In the genomic region with DNA sequence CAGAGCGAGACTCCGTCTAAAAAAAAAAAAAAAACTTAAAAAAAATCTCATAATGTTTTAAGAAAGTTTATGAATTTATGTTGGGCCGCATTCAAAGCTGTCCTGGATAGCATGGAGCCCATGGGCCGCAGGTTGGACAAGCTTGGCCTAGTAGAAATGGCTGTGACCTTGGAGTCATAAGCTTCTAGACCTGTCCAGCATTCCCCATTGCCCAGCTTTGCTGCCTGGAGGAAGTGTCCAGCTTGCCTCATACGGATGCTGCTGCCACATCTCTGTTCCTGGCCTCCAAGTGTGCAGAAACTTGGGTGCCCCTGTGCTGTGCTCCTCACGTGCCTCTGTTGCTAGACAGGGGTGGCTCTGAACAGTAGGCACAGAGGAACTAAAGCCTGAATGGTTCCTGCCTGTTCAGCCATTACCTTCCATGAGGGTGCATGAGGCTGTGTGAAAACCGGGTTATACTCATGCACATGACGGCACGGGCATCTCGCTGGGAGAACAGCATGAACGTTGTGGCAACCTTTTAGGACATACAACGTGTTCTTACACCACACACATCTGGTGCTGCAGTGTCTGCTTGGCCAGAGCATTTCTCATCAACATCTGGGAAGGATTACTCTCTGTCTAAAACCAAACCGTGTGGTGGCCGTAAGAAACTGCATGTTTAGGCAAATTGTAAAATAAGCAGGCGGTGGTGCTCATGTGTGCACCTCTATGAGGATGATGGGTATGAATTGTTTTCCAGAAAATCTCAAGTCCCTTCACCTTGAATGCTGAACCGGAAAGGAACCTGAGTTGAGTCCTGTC, we compare ENCODE assay signal across 27 cellular contexts. TPM values are rescaled to one million over a fixed set of nuclear protein-coding genes. Genes with fewer than 3 reads are reported as not detected.
DNase-seq lines count a peak whose midpoint lies in the region; FAIRE-seq and TF ChIP-seq lines count a peak whose summit lies in the region.
"Had no signal": no experiment of that assay in that cellular context is flagged by ENCODE, and none has a peak within 500 bp of the region (broad histone marks: within the 10 kb centered on the region; RNA-seq: fewer than 3 reads in every experiment).

No MANE protein-coding gene starts in this region.

- no peak overlapping the region for H3K4me3 ChIP-seq in SK-N-SH (ENCODE audit: low read depth in 2 of 2, low read length in 1 of 2)
- H3K4me3 ChIP-seq in esophagus muscularis mucosa, result no peak overlapping the region
- no peak overlapping the region for H3K4me3 ChIP-seq in kidney (ENCODE audit: low read length in 2 of 2)
- H3K4me3 ChIP-seq: ascending aorta, HAP-1 had no signal

- H3K79me2 ChIP-seq in SK-N-SH (ENCODE audit: insufficient read depth), result no peaks in the 10 kb centered on the region

- H3F3A ChIP-seq in SK-N-SH (replicated peaks; ENCODE audit: insufficient read depth), result no peaks in the 10 kb centered on the region

- FAIRE-seq in kidney (lab: Jason Lieb, UNC), result no peak
- no peak for FAIRE-seq in D721Med (lab: Jason Lieb, UNC)
- FAIRE-seq: HepG2, RCC 7860 had no signal

- no peaks in the 10 kb centered on the region for H4K20me1 ChIP-seq in SK-N-SH (ENCODE audit: insufficient read depth)

- peak overlapping the region in 1 of 2 experiments; percentile 34; a peak in 2 of 4 replicates for H3K27ac ChIP-seq in SK-N-SH (ENCODE audit: low read depth in 2 of 2, low read length in 1 of 2)
- H3K27ac ChIP-seq in esophagus muscularis mucosa (replicated peaks in 1 of 4), result no peak overlapping the region
- no peak overlapping the region for H3K27ac ChIP-seq in kidney (ENCODE audit: low read depth in 2 of 2, low read length in 2 of 2)
- H3K27ac ChIP-seq: ascending aorta had no signal

- no peaks in the 10 kb centered on the region for H3K9me2 ChIP-seq in SK-N-SH

- no peaks in the 10 kb centered on the region for H3K9me3 ChIP-seq in SK-N-SH
- no peaks in the 10 kb centered on the region for H3K9me3 ChIP-seq in esophagus muscularis mucosa
- no peaks in the 10 kb centered on the region for H3K9me3 ChIP-seq in kidney (ENCODE audit: control insufficient read depth in 1 of 2, low read length in 2 of 2)
- H3K9me3 ChIP-seq: ascending aorta, HAP-1 had no signal

- CTCF ChIA-PET in SK-N-SH (lab: Yijun Ruan, JAX), result interaction anchor here (0.9 to 1.3 kb wide), 2 partner anchors 8 to 247 kb away, joined by 3 read pairs; no protein-coding TSS in a partner anchor

- TF ChIP-seq EP300 in SK-N-SH (IDR thresholded peaks at IDR 0.05; ENCODE audit: borderline replicate concordance in 1 of 2, low read depth in 1 of 2, low read length in 1 of 2) (no peak), esophagus muscularis mucosa (IDR thresholded peaks at IDR 0.05) (no peak)

- no peaks in the 10 kb centered on the region for H3K36me3 ChIP-seq in SK-N-SH (replicated peaks in 1 of 2; ENCODE audit: control insufficient read depth in 1 of 2, insufficient read depth in 2 of 2, low read length in 1 of 2)
- H3K36me3 ChIP-seq in esophagus muscularis mucosa, result no peaks in the 10 kb centered on the region
- H3K36me3 ChIP-seq in kidney (ENCODE audit: control insufficient read depth in 1 of 2, insufficient read depth in 2 of 2, low read length in 2 of 2), result no peaks in the 10 kb centered on the region
- H3K36me3 ChIP-seq: ascending aorta, HAP-1 had no signal

- H3K27me3 ChIP-seq in SK-N-SH (ENCODE audit: insufficient read depth), result no peaks in the 10 kb centered on the region
- no peaks in the 10 kb centered on the region for H3K27me3 ChIP-seq in esophagus muscularis mucosa
- H3K27me3 ChIP-seq: ascending aorta had no signal

- H3K4me1 ChIP-seq in SK-N-SH (ENCODE audit: control insufficient read depth in 1 of 2, insufficient read depth in 2 of 2, low read depth in 1 of 2, low read length in 1 of 2) (peaks cover 0 to 67% of the 10 kb centered on the region in 2 experiments; a peak in 2 of 4 replicates), esophagus muscularis mucosa (peaks cover 0 to 15% (median 4%) of the 10 kb centered on the region in 4 donors), kidney (ENCODE audit: control insufficient read depth in 1 of 2, insufficient read depth in 1 of 2, low read depth in 1 of 2, low read length in 2 of 2) (peaks cover 28 to 63% of the 10 kb centered on the region in 2 donors)
- H3K4me1 ChIP-seq: ascending aorta, HAP-1 had no signal

- 84% methylated on average over 16 of the region's 16 CpGs for WGBS in SK-N-SH (ENCODE audit: low lambda C conversion rate)
- WGBS in esophagus muscularis mucosa, result 89% methylated on average over 16 of the region's 16 CpGs

- no peak overlapping the region for H3K4me2 ChIP-seq in SK-N-SH

- H3K9ac ChIP-seq in SK-N-SH (no peak overlapping the region), kidney (ENCODE audit: low read length in 2 of 2) (no peak overlapping the region)

- no peak for TF ChIP-seq POLR2A in esophagus muscularis mucosa (IDR thresholded peaks at IDR 0.05; ENCODE audit: low read depth)

- H2AFZ ChIP-seq in SK-N-SH (ENCODE audit: low read depth), result no peak overlapping the region

- peak; percentile 47 for DNase-seq in GM03348 (ENCODE audit: low spot score)
- peak; percentile 70 for DNase-seq in SK-N-SH
- peak; percentile 91 for DNase-seq in esophagus muscularis mucosa (ENCODE audit: extremely low spot score)
- DNase-seq in kidney, result peak; percentile 45
- no peak for DNase-seq in NCI-H2196 (lab: John Stamatoyannopoulos, UW; ENCODE audit: unreplicated experiment)
- no peak for DNase-seq in D721Med (ENCODE audit: insufficient read length, low spot score)
- DNase-seq in NCI-H2171 treated with DMSO at 0.1 percent for 48 hours (lab: John Stamatoyannopoulos, UW), result no peak
- DNase-seq in NCI-H1105 treated with DMSO at 0.1 percent for 48 hours (lab: John Stamatoyannopoulos, UW), result no peak
- DNase-seq: ACHN; activated CD4-positive, alpha-beta T cell treated with anti-CD3 and anti-CD28 coated beads, Interleukin-2, amount 10 ng/mL, durations not matched to agents 24 days and 14 days; activated effector memory CD4-positive, alpha-beta T cell treated with anti-CD3 and anti-CD28 coated beads, Interleukin-2, amount 50 U/mL, for 16 hours; activated naive CD8-positive, alpha-beta T cell treated with anti-CD3 and anti-CD28 coated beads, Interleukin-2, amount 10 ng/mL, durations not matched to agents 7 days and 5 days; activated T-cell treated with anti-CD3 and anti-CD28 coated beads, Interleukin-2, amount 50 U/mL, for 1 hour; caudate nucleus; cortex of kidney; DMS79 treated with DMSO at 0.1 percent for 48 hours; effector memory CD4-positive, alpha-beta T cell; GF-D8; Karpas-422; NCI-H1436; NCI-H2107; NCI-H446 treated with DMSO at 0.1 percent for 48 hours; nephron progenitor cell had no signal

- intact Hi-C loops in esophagus muscularis mucosa (cut with DNase I), result no loop called here
- intact Hi-C loops in kidney (cut with DNase I), result no loop called here

- 0 out of 2 replicates have a peak, but pooled peaks have one; percentile 6 for TF ChIP-seq RAD21 in SK-N-SH (IDR thresholded peaks at IDR 0.05; ENCODE audit: low read length)

- TF ChIP-seq CTCF in SK-N-SH (IDR thresholded peaks at IDR 0.05), result no peak
- TF ChIP-seq CTCF in esophagus muscularis mucosa (IDR thresholded peaks at IDR 0.05), result no peak
- no peak for TF ChIP-seq CTCF in kidney (IDR thresholded peaks at IDR 0.05; ENCODE audit: borderline replicate concordance, extremely low read depth, insufficient read depth)
- TF ChIP-seq CTCF in D721Med (IDR thresholded peaks at IDR 0.05; ENCODE audit: insufficient read depth, missing control alignments), result no peak

- POLR2A ChIA-PET in SK-N-SH (lab: Yijun Ruan, JAX), result no interaction called here

TF ChIP-seq in SK-N-SH, 30 proteins besides CTCF, POLR2A, EP300 and RAD21:
- TF ChIP-seq RCOR1 (IDR thresholded peaks at IDR 0.05; ENCODE audit: low read length) (peak; percentile 13; the same call in 1 of the 2 replicates), TCF12 (IDR thresholded peaks at IDR 0.05) (no peak), POLR2AphosphoS5 (IDR thresholded peaks at IDR 0.05; ENCODE audit: low read depth, low read length) (no peak)

RNA-seq across cellular contexts. Expression of gene FHOD3, which starts 38.2 kb away (rescaled TPM):
- 10.9 and 11.6 TPM in 2 replicates for polyA plus RNA-seq in SK-N-SH (2012; rRNA removed)
- 9.1 and 10.5 TPM in 2 replicates for polyA plus RNA-seq in SK-N-SH (2012; cell fraction: cytosol; rRNA removed)
- 19.0 and 20.8 TPM in 2 replicates for polyA plus RNA-seq in SK-N-SH (2012; cell fraction: nucleus; rRNA removed)
- total RNA-seq in esophagus muscularis mucosa, result 10 to 100 TPM; 24.1 to 51.4 (median 33.8) TPM
- total RNA-seq in kidney, result 21.5 TPM
- polyA plus RNA-seq in kidney (ENCODE audit: insufficient read depth, low read depth, low replicate concordance), result 28.0 TPM
- total RNA-seq: activated CD4-positive, alpha-beta T cell treated with anti-CD3 and anti-CD28 coated beads, Interleukin-2, amount 10 ng/mL, durations not matched to agents 24 days and 14 days; activated naive CD8-positive, alpha-beta T cell treated with anti-CD3 and anti-CD28 coated beads, Interleukin-2, amount 10 ng/mL, durations not matched to agents 7 days and 5 days had no signal
- polyA plus RNA-seq: HepG2 had no signal

Comparison
In these comparisons a context has a peak if more than half of its experiments do, and no peak if none do; other contexts are left out.
1. DNase-seq: peak in GM03348 (single experiment), SK-N-SH (single experiment), esophagus muscularis mucosa (single experiment) and kidney (single experiment); none in NCI-H2196 (single experiment), D721Med (single experiment), NCI-H2171 treated with DMSO at 0.1 percent for 48 hours (single experiment) and NCI-H1105 treated with DMSO at 0.1 percent for 48 hours (single experiment).